ENCODE assay signal across 8 cellular contexts in genomic region chr15:50353251-50353998, GRCh38. TPM values are rescaled to one million over a fixed set of nuclear protein-coding genes. Genes with fewer than 3 reads are reported as not detected.
DNase-seq lines count a peak whose midpoint lies in the region; ATAC-seq, FAIRE-seq and TF ChIP-seq lines count a peak whose summit lies in the region.

No MANE protein-coding gene starts in this region.

- FAIRE-seq in GM12891 (lab: Jason Lieb, UNC), result no peak

- no peaks in the 10 kb centered on the region for H3K27me3 Mint-ChIP-seq in chondrocyte (ENCODE audit: low read depth)

- H3K9me3 Mint-ChIP-seq in chondrocyte (ENCODE audit: low read depth), result no peaks in the 10 kb centered on the region

- H3K4me3 ChIP-seq in A673 (ENCODE audit: low read depth, low read length, poor library complexity, severe bottlenecking), result peak overlapping the region; percentile 92
- H3K4me3 ChIP-seq in lung, result peak overlapping the region; percentile 99
- peak overlapping the region; percentile 88 to 93 (median 90) for H3K4me3 ChIP-seq in upper lobe of left lung

- intact Hi-C loops in A673 (cut with micrococcal nuclease; ENCODE audit: unreplicated experiment), result loop anchor here (10.0 kb wide), 1 partner anchor 521 kb away; no protein-coding TSS in a partner anchor

- peak overlapping the region; percentile 99 for H3K27ac ChIP-seq in A673 (ENCODE audit: low read depth, low read length, poor library complexity, severe bottlenecking)
- peak overlapping the region; percentile 100 for H3K27ac ChIP-seq in lung (ENCODE audit: low read depth in 1 of 2, low read length in 1 of 2)
- peak overlapping the region; percentile 99 to 100 (median 100) for H3K27ac ChIP-seq in upper lobe of left lung

- no peaks in the 10 kb centered on the region for H3K9me3 ChIP-seq in A673 (ENCODE audit: low read depth, low read length, poor library complexity, severe bottlenecking)
- no peaks in the 10 kb centered on the region for H3K9me3 ChIP-seq in lung (ENCODE audit: control insufficient read depth in 2 of 2, insufficient read depth in 1 of 2, low read length in 1 of 2)
- H3K9me3 ChIP-seq in upper lobe of left lung, result no peaks in the 10 kb centered on the region

- TF ChIP-seq CTCF in A673 (conservative IDR thresholded peaks at IDR 0.05; ENCODE audit: low read depth, low read length), result no peak
- TF ChIP-seq CTCF in chondrocyte (IDR thresholded peaks at IDR 0.05), result no peak
- no peak for TF ChIP-seq CTCF in lung (IDR thresholded peaks at IDR 0.05; ENCODE audit: control extremely low read depth, extremely low read depth)
- no peak for TF ChIP-seq CTCF in upper lobe of left lung (IDR thresholded peaks at IDR 0.05)

- peaks cover 22% of the 10 kb centered on the region for H3K4me1 ChIP-seq in A673 (ENCODE audit: insufficient read depth, low read length, poor library complexity, severe bottlenecking)
- peaks cover 7 to 25% of the 10 kb centered on the region in 2 donors for H3K4me1 ChIP-seq in lung (ENCODE audit: control insufficient read depth in 2 of 2, insufficient read depth in 2 of 2, low read length in 2 of 2)
- peaks cover 46 to 67% (median 53%) of the 10 kb centered on the region in 4 donors for H3K4me1 ChIP-seq in upper lobe of left lung

- TF ChIP-seq POLR2A in upper lobe of left lung (IDR thresholded peaks at IDR 0.05) (no peak), GM12891 (IDR thresholded peaks at IDR 0.05; ENCODE audit: low read depth, low read length) (no peak)

- TSS peak; percentile 53 for BruUV-seq in A673 (replicated peaks; lab: Mats Ljungman, UMichigan)

- H3K4me3 Mint-ChIP-seq in chondrocyte (ENCODE audit: unreplicated experiment), result peak overlapping the region; percentile 76

- POLR2A ChIA-PET in A673 (lab: Charles Lee; ENCODE audit: low non-redundant PET), result interaction anchor here (0.7 kb wide), 1 partner anchor 112 kb away, joined by 5 read pairs; no protein-coding TSS in a partner anchor

- peak in 2 of 4 donors; percentile 64 to 72 for TF ChIP-seq EP300 in upper lobe of left lung (IDR thresholded peaks at IDR 0.05)

- H3K36me3 ChIP-seq in A673 (ENCODE audit: insufficient read depth, low read length, poor library complexity, severe bottlenecking) (peaks cover 19% of the 10 kb centered on the region), lung (ENCODE audit: control insufficient read depth in 2 of 2, insufficient read depth in 2 of 2, low read length in 2 of 2) (peaks cover 0 to 4% of the 10 kb centered on the region in 2 donors), upper lobe of left lung (peaks cover 0 to 3% (median 0%) of the 10 kb centered on the region in 4 donors)

- CTCF ChIA-PET in A673 (lab: Charles Lee), result interaction anchor here (0.6 kb wide), 1 partner anchor 38 kb away, joined by 3 read pairs; no protein-coding TSS in a partner anchor

- H3K27me3 ChIP-seq in A673 (replicated peaks; ENCODE audit: insufficient read depth, low read depth, low read length, poor library complexity) (no peaks in the 10 kb centered on the region), lung (ENCODE audit: control insufficient read depth, insufficient read depth) (no peaks in the 10 kb centered on the region), upper lobe of left lung (no peaks in the 10 kb centered on the region)

- WGBS in lung, 2 donors, result 0 to 1% methylated on average over 8 of the region's 8 CpGs
- 0% methylated on average over 8 of the region's 8 CpGs for WGBS in upper lobe of left lung, 2 donors

- H3K4me1 Mint-ChIP-seq in chondrocyte (ENCODE audit: low read depth), result peaks cover 58% of the 10 kb centered on the region

- peak; percentile 9 for ATAC-seq in GM21447 (IDR thresholded peaks at IDR 0.05; ENCODE audit: unreplicated experiment)
- ATAC-seq in lung (ENCODE audit: insufficient read depth, low FRiP score), result no peak
- peak; percentile 66 to 76 for ATAC-seq in upper lobe of left lung (ENCODE audit: low FRiP score in 2 of 2)
- ATAC-seq in GM18868 (IDR thresholded peaks at IDR 0.05; ENCODE audit: unreplicated experiment), result no peak

- DNase-seq in A673 (ENCODE audit: low spot score) (no peak), OCI-M1 (lab: John Stamatoyannopoulos, UW) (peak; percentile 92), chondrocyte (ENCODE audit: low spot score) (no peak), lung (ENCODE audit: low spot score) (no peak), upper lobe of left lung (no peak), GM12891 (ENCODE audit: insufficient read length, low spot score) (no peak)

- H3K27ac Mint-ChIP-seq in chondrocyte (ENCODE audit: unreplicated experiment), result peak overlapping the region; percentile 100

- H3K36me3 Mint-ChIP-seq in chondrocyte (ENCODE audit: low read depth), result peaks cover 10% of the 10 kb centered on the region

TF ChIP-seq in GM12891, 5 proteins besides CTCF, POLR2A, EP300 and RAD21:
- TF ChIP-seq SPI1 (IDR thresholded peaks at IDR 0.05; ENCODE audit: low read depth, low read length), result no peak
- TF ChIP-seq POU2F2 (IDR thresholded peaks at IDR 0.05; ENCODE audit: low read depth, low read length), result no peak
- TF ChIP-seq PAX5 (IDR thresholded peaks at IDR 0.05; ENCODE audit: insufficient read depth, low read length, severe bottlenecking), result no peak
- no peak for TF ChIP-seq POLR2AphosphoS5 (IDR thresholded peaks at IDR 0.05; ENCODE audit: low read depth, low read length)
- no peak for TF ChIP-seq TAF1 (IDR thresholded peaks at IDR 0.05; ENCODE audit: low read depth, low read length)

RNA-seq across cellular contexts. Expression of gene GABPB1, which starts 1.6 kb away (rescaled TPM):
- total RNA-seq in A673 (2021), result 35.3 and 40.0 TPM in 2 replicates
- 13.1 to 18.1 TPM (median 16.9 TPM) in 3 replicates for total RNA-seq in chondrocyte
- total RNA-seq in lung, result 10 to 100 TPM; 14.3 to 42.8 TPM
- polyA plus RNA-seq in lung, result 10 to 100 TPM in 1 of 2 donors, 1 to 10 TPM in 1; 6.1 to 12.9 TPM
- total RNA-seq in upper lobe of left lung, result 10 to 100 TPM in 4 of 6 donors, 1 to 10 TPM in 2; 7.3 to 22.5 (median 14.4) TPM
- 15.4 TPM for polyA plus RNA-seq in GM12891 (2012; ENCODE audit: low read depth, missing spikeins)

Comparison
In these comparisons a context has a peak if more than half of its experiments do, and no peak if none do; other contexts are left out.
1. ATAC-seq: peak in GM21447 (single experiment) and upper lobe of left lung (2 of 2); none in lung (single experiment) and GM18868 (single experiment).
2. Peak in every context shown above with its lines, with median percentiles within 50 percentile points of each other: H3K27ac ChIP-seq and H3K4me3 ChIP-seq.